Comparison of ENCODE assay signal across 1 cellular context in the genomic region with DNA sequence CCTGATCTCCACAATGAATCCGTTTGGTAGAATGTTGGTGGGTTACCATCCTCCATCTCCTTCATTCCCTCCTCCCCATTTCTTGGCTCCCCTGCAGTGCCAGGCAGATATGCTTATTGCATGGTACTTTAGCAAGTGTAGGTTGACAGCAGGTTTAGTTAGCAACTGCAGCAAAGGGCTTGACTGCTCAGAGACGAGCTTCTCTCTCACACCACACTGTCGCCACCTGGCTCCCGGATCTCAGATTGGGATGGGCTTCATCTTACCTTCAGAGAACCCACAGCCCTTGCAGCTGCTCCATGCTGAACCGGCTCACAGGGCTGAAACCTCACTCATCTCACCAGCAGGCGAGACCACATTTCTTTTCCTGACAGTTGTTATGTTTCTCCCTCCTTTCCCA.
TF ChIP-seq lines count a peak whose summit lies in the region.

No MANE protein-coding gene starts in this region.

TF ChIP-seq in K562, 482 proteins besides CTCF, POLR2A, EP300 and RAD21 (continued from another document):
- TF ChIP-seq, protein P1, sequence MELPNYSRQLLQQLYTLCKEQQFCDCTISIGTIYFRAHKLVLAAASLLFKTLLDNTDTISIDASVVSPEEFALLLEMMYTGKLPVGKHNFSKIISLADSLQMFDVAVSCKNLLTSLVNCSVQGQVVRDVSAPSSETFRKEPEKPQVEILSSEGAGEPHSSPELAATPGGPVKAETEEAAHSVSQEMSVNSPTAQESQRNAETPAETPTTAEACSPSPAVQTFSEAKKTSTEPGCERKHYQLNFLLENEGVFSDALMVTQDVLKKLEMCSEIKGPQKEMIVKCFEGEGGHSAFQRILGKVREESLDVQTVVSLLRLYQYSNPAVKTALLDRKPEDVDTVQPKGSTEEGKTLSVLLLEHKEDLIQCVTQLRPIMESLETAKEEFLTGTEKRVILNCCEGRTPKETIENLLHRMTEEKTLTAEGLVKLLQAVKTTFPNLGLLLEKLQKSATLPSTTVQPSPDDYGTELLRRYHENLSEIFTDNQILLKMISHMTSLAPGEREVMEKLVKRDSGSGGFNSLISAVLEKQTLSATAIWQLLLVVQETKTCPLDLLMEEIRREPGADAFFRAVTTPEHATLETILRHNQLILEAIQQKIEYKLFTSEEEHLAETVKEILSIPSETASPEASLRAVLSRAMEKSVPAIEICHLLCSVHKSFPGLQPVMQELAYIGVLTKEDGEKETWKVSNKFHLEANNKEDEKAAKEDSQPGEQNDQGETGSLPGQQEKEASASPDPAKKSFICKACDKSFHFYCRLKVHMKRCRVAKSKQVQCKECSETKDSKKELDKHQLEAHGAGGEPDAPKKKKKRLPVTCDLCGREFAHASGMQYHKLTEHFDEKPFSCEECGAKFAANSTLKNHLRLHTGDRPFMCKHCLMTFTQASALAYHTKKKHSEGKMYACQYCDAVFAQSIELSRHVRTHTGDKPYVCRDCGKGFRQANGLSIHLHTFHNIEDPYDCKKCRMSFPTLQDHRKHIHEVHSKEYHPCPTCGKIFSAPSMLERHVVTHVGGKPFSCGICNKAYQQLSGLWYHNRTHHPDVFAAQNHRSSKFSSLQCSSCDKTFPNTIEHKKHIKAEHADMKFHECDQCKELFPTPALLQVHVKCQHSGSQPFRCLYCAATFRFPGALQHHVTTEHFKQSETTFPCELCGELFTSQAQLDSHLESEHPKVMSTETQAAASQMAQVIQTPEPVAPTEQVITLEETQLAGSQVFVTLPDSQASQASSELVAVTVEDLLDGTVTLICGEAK (IDR thresholded peaks at IDR 0.05) = no peak
- TF ChIP-seq, protein P1 (CRISPR knock-in tag; IDR thresholded peaks at IDR 0.05) = no peak
- TF ChIP-seq, protein P2, sequence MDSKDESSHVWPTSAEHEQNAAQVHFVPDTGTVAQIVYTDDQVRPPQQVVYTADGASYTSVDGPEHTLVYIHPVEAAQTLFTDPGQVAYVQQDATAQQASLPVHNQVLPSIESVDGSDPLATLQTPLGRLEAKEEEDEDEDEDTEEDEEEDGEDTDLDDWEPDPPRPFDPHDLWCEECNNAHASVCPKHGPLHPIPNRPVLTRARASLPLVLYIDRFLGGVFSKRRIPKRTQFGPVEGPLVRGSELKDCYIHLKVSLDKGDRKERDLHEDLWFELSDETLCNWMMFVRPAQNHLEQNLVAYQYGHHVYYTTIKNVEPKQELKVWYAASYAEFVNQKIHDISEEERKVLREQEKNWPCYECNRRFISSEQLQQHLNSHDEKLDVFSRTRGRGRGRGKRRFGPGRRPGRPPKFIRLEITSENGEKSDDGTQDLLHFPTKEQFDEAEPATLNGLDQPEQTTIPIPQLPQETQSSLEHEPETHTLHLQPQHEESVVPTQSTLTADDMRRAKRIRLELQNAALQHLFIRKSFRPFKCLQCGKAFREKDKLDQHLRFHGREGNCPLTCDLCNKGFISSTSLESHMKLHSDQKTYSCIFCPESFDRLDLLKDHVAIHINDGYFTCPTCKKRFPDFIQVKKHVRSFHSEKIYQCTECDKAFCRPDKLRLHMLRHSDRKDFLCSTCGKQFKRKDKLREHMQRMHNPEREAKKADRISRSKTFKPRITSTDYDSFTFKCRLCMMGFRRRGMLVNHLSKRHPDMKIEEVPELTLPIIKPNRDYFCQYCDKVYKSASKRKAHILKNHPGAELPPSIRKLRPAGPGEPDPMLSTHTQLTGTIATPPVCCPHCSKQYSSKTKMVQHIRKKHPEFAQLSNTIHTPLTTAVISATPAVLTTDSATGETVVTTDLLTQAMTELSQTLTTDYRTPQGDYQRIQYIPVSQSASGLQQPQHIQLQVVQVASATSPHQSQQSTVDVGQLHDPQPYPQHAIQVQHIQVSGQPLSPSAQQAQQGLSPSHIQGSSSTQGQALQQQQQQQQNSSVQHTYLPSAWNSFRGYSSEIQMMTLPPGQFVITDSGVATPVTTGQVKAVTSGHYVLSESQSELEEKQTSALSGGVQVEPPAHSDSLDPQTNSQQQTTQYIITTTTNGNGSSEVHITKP (IDR thresholded peaks at IDR 0.05; ENCODE audit: partially characterized antibody) = no peak
- TF ChIP-seq E2F4 (CRISPR knock-in tag; IDR thresholded peaks at IDR 0.05; ENCODE audit: low read depth) (no peak), USF1 (CRISPR knock-in tag; IDR thresholded peaks at IDR 0.05) (no peak), HMG20B (CRISPR knock-in tag; IDR thresholded peaks at IDR 0.05) (no peak), KDM2B (CRISPR knock-in tag; IDR thresholded peaks at IDR 0.05) (no peak), SLC30A9 (CRISPR knock-in tag; IDR thresholded peaks at IDR 0.05) (no peak)
